Comparison of ENCODE assay signal across 8 cellular contexts in the genomic region with DNA sequence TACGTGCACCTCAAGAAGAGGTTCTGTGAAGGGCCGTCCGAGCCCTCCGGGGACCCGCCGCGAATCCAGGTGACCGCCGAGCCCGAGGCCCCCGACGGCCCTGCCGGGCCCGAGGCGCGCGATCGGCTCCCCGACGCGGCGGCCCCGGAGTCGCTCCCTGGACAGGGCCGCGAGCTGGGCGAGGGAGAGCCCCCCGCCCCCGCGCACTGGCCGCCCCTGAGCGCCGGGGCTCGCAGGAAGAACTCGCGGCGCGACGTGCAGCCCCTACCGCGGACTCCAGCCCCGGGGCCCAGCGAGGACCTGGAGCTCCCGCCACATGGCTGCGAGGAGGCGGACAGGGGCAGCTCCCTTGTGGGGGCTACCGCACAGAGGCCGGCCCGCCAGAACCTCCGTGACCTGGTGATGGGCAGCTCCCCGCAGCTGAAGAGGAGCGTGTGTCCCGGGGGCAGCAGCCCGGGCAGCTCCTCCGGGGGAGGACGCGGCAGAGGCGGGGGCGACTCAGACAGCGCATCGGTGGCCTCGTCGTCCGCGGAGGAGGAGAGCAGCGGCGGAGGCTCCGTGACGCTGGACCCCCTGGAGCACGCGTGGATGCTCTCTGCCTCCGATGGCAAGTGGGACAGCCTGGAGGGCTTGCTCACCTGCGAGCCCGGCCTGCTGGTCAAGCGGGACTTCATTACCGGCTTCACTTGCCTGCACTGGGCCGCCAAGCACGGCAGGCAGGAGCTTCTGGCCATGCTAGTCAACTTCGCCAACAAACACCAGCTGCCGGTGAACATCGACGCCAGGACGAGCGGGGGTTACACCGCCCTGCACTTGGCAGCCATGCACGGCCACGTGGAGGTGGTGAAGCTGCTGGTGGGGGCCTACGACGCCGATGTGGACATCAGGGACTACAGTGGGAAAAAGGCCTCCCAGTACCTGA. TPM values are rescaled to one million over a fixed set of nuclear protein-coding genes. Genes with fewer than 3 reads are reported as not detected.
A peak's percentile ranks its signal among the peaks of the same experiment; 100 is the strongest.
DNase-seq lines count a peak whose midpoint lies in the region; TF ChIP-seq lines count a peak whose summit lies in the region.

No MANE protein-coding gene starts in this region.

- H3K36me3 ChIP-seq in thymus (ENCODE audit: control insufficient read depth, insufficient read depth) = no peaks in the 10 kb centered on the region

- peaks cover 3% of the 10 kb centered on the region for H3K9me3 ChIP-seq in thymus (ENCODE audit: control insufficient read depth)

- H3K4me1 ChIP-seq in thymus (ENCODE audit: control insufficient read depth, insufficient read depth, low read length) = peaks cover 6% of the 10 kb centered on the region

- H3K27me3 ChIP-seq in thymus (ENCODE audit: control insufficient read depth, insufficient read depth) = peaks cover 45% of the 10 kb centered on the region

- no peak for TF ChIP-seq CTCF in astrocyte of the cerebellum (IDR thresholded peaks at IDR 0.05; ENCODE audit: low read depth, low read length, missing control alignments)

- peak overlapping the region; percentile 74 for H3K4me3 ChIP-seq in astrocyte of the cerebellum (ENCODE audit: low read depth, low read length)
- peak overlapping the region; percentile 62 for H3K4me3 ChIP-seq in thymus (ENCODE audit: low read length)

- peak overlapping the region; percentile 36 for H3K27ac ChIP-seq in thymus (ENCODE audit: low read depth)

- 11% methylated on average over 90 of the region's 90 CpGs for WGBS in thymus

- peak; percentile 53 for DNase-seq in activated CD8-positive, alpha-beta memory T cell treated with anti-CD3 and anti-CD28 coated beads, Interleukin-2, amount 50 U/mL, for 48 hours
- no peak for DNase-seq in activated CD8-positive, alpha-beta memory T cell treated with anti-CD3 and anti-CD28 coated beads, Interleukin-2, amount 50 U/mL, for 4 hours
- no peak for DNase-seq in astrocyte of the cerebellum (ENCODE audit: low read depth)
- DNase-seq in kidney tubule cell (ENCODE audit: low spot score) = peak; percentile 45
- no peak for DNase-seq in SIG-M5 treated with dmso at 0.1 percent for 504 hours (lab: John Stamatoyannopoulos, UW; ENCODE audit: unreplicated experiment)
- no peak for DNase-seq in HuH-7.5 (ENCODE audit: low spot score)
- no peak for DNase-seq in SIG-M5 (lab: John Stamatoyannopoulos, UW)

- in situ Hi-C loops in astrocyte of the cerebellum (cut with HindIII; ENCODE audit: low sequenced_read_pairs) = no loop called here

RNA-seq across cellular contexts. Expression of a gene that starts 0.8 kb away (rescaled TPM):
- polyA plus RNA-seq in thymus = 7.4 TPM

RNA-seq across cellular contexts. Expression of a gene that starts 1.2 kb away (rescaled TPM):
- polyA plus RNA-seq in thymus = 42.4 TPM

Comparison
In these comparisons a context has a peak if more than half of its experiments do, and no peak if none do; other contexts are left out.
1. DNase-seq: peak in activated CD8-positive, alpha-beta memory T cell treated with anti-CD3 and anti-CD28 coated beads, Interleukin-2, amount 50 U/mL, for 48 hours (single experiment) and kidney tubule cell (single experiment); none in activated CD8-positive, alpha-beta memory T cell treated with anti-CD3 and anti-CD28 coated beads, Interleukin-2, amount 50 U/mL, for 4 hours (single experiment), astrocyte of the cerebellum (single experiment), SIG-M5 treated with dmso at 0.1 percent for 504 hours (single experiment), HuH-7.5 (single experiment) and SIG-M5 (single experiment).